Comparison of ENCODE assay signal across 1 cellular context in genomic region chr3:164524201-164524600, GRCh38.
TF ChIP-seq lines count a peak whose summit lies in the region.

No MANE protein-coding gene starts in this region.

TF ChIP-seq in HepG2, 621 proteins besides CTCF, POLR2A, EP300 and RAD21 (continued from another document and continues in another):
- peak; percentile 19; the same call in 1 of the 2 replicates for TF ChIP-seq ZNF431 (CRISPR knock-in tag; IDR thresholded peaks at IDR 0.05; ENCODE audit: borderline replicate concordance, low read depth)
- TF ChIP-seq ZNF136 (CRISPR knock-in tag; IDR thresholded peaks at IDR 0.05; ENCODE audit: low read depth), result no peak
- no peak for TF ChIP-seq PRDM4 (CRISPR knock-in tag; IDR thresholded peaks at IDR 0.05; ENCODE audit: borderline replicate concordance)
- no peak for TF ChIP-seq ZNF547 (CRISPR knock-in tag; IDR thresholded peaks at IDR 0.05)
- peak; percentile 63 for TF ChIP-seq PAXIP1 (CRISPR knock-in tag; conservative IDR thresholded peaks at IDR 0.05)
- no peak for TF ChIP-seq KDM4B (CRISPR knock-in tag; IDR thresholded peaks at IDR 0.05)
- peak; percentile 23; the same call in 1 of the 2 replicates for TF ChIP-seq MIER3 (CRISPR knock-in tag; IDR thresholded peaks at IDR 0.05; ENCODE audit: borderline replicate concordance)
- TF ChIP-seq AHDC1 (CRISPR knock-in tag; IDR thresholded peaks at IDR 0.05; ENCODE audit: borderline replicate concordance), result peak; percentile 82; the same call in 1 of the 2 replicates
- no peak for TF ChIP-seq U2AF1 (optimal IDR thresholded peaks at IDR 0.05; ENCODE audit: low read depth, low read length)
- TF ChIP-seq ZNF296 (CRISPR knock-in tag; conservative IDR thresholded peaks at IDR 0.05), result no peak
- TF ChIP-seq FOSL2 (CRISPR knock-in tag; IDR thresholded peaks at IDR 0.05), result peak; percentile 71
- no peak for TF ChIP-seq LRRFIP1 (CRISPR knock-in tag; conservative IDR thresholded peaks at IDR 0.05)
- TF ChIP-seq SOX6 (IDR thresholded peaks at IDR 0.05), result no peak
- TF ChIP-seq SOX6 (CRISPR knock-in tag; IDR thresholded peaks at IDR 0.05), result peak; percentile 61
- peak; percentile 60 for TF ChIP-seq BCL6 (CRISPR knock-in tag; IDR thresholded peaks at IDR 0.05)
- peak; percentile 34; the same call in 1 of the 2 replicates for TF ChIP-seq NFIC (IDR thresholded peaks at IDR 0.05; ENCODE audit: low read length)
- TF ChIP-seq FOXA1 (IDR thresholded peaks at IDR 0.05), result no peak
- 0 out of 2 replicates have a peak, but pooled peaks have one; percentile 6 for TF ChIP-seq FOXA1 (CRISPR knock-in tag; IDR thresholded peaks at IDR 0.05)
- TF ChIP-seq ATF7 (IDR thresholded peaks at IDR 0.05), result no peak
- TF ChIP-seq ATF7 (CRISPR knock-in tag; IDR thresholded peaks at IDR 0.05), result no peak
- 0 out of 2 replicates have a peak, but pooled peaks have one; percentile 22 for TF ChIP-seq HNF1B (CRISPR knock-in tag; IDR thresholded peaks at IDR 0.05)
- TF ChIP-seq RXRB (CRISPR knock-in tag; IDR thresholded peaks at IDR 0.05; ENCODE audit: borderline replicate concordance), result peak; percentile 61; the same call in 1 of the 2 replicates
- TF ChIP-seq REXO4 (CRISPR knock-in tag; IDR thresholded peaks at IDR 0.05; ENCODE audit: borderline replicate concordance), result no peak
- no peak for TF ChIP-seq HNRNPL (IDR thresholded peaks at IDR 0.05; ENCODE audit: low read depth, low read length)
- no peak for TF ChIP-seq DRAP1 (CRISPR knock-in tag; IDR thresholded peaks at IDR 0.05)
- no peak for TF ChIP-seq BCLAF1 (IDR thresholded peaks at IDR 0.05)
- no peak for TF ChIP-seq ZNF558 (CRISPR knock-in tag; IDR thresholded peaks at IDR 0.05; ENCODE audit: borderline replicate concordance)
- TF ChIP-seq PHF20 (CRISPR knock-in tag; IDR thresholded peaks at IDR 0.05), result no peak
- no peak for TF ChIP-seq ZNF597 (CRISPR knock-in tag; IDR thresholded peaks at IDR 0.05)
- no peak for TF ChIP-seq NCOA1 (CRISPR knock-in tag; IDR thresholded peaks at IDR 0.05)
- TF ChIP-seq CEBPB (IDR thresholded peaks at IDR 0.05; ENCODE audit: borderline replicate concordance, low read depth, low read length), result no peak
- TF ChIP-seq EED (CRISPR knock-in tag; IDR thresholded peaks at IDR 0.05), result no peak
- TF ChIP-seq GATAD2A (CRISPR knock-in tag; IDR thresholded peaks at IDR 0.05), result peak; percentile 44
- TF ChIP-seq ZNF564 (CRISPR knock-in tag; IDR thresholded peaks at IDR 0.05), result no peak
- 0 out of 2 replicates have a peak, but pooled peaks have one; percentile 31 for TF ChIP-seq ZMYM4 (CRISPR knock-in tag; IDR thresholded peaks at IDR 0.05)
- TF ChIP-seq ZNF101 (CRISPR knock-in tag; IDR thresholded peaks at IDR 0.05; ENCODE audit: borderline replicate concordance, low read depth), result no peak
- TF ChIP-seq ZNF672 (CRISPR knock-in tag; IDR thresholded peaks at IDR 0.05), result no peak
- peak; percentile 75 for TF ChIP-seq SALL1 (CRISPR knock-in tag; IDR thresholded peaks at IDR 0.05)
